Comparison of ENCODE assay signal across 10 cellular contexts in genomic region chr3:120682095-120682681, GRCh38. TPM values are rescaled to one million over a fixed set of nuclear protein-coding genes. Genes with fewer than 3 reads are reported as not detected.
A peak's percentile ranks its signal among the peaks of the same experiment; 100 is the strongest.
DNase-seq lines count a peak whose midpoint lies in the region; ATAC-seq and TF ChIP-seq lines count a peak whose summit lies in the region.
"Had no signal": no experiment of that assay in that cellular context is flagged by ENCODE, and none has a peak within 500 bp of the region (broad histone marks: within the 10 kb centered on the region; RNA-seq: fewer than 3 reads in every experiment).

TSS of gene HGD (minus strand) at chr3:120682239. CDS start at chr3:120682111, 128 bp downstream.

- H3K27ac ChIP-seq in PC-3 (ENCODE audit: low read length): peak within 1 kb of the TSS; percentile 24; the same call in 1 of the 2 replicates
- peak within 1 kb of the TSS; percentile 44 for H3K27ac ChIP-seq in iPS-20b (ENCODE audit: low read length)
- no peak within 1 kb of the TSS for H3K27ac ChIP-seq in neuronal stem cell (replicated peaks; ENCODE audit: low read length)

- H3K9me2 ChIP-seq in PC-3 (replicated peaks; ENCODE audit: low read length): no peaks in the 10 kb centered on the region

- H2BK15ac ChIP-seq in neuronal stem cell (ENCODE audit: low read length): no peak within 1 kb of the TSS

- no peak within 1 kb of the TSS for H4K8ac ChIP-seq in neuronal stem cell (ENCODE audit: low read depth, low read length)

- H3K79me2 ChIP-seq in PC-3 (ENCODE audit: low read length): no peaks in the 10 kb centered on the region

- H3K79me1 ChIP-seq in neuronal stem cell (ENCODE audit: low read depth, low read length): no peaks in the 10 kb centered on the region

- H2BK5ac ChIP-seq in neuronal stem cell (ENCODE audit: low read length): no peak within 1 kb of the TSS

- H2BK120ac ChIP-seq in neuronal stem cell (ENCODE audit: low read depth, low read length): no peak within 1 kb of the TSS

- ATAC-seq in PC-3: peak; percentile 44
- ATAC-seq: activated naive CD4-positive, alpha-beta T cell treated with anti-CD3 and anti-CD28 coated beads, Interleukin-2, amount 50 U/mL, for 72 hours; Panc1 had no signal

- no peak within 1 kb of the TSS for H2BK12ac ChIP-seq in neuronal stem cell (ENCODE audit: low read length)

- H3K23ac ChIP-seq in neuronal stem cell (ENCODE audit: low read depth, low read length, poor library complexity): no peak within 1 kb of the TSS

- H3K4me1 Mint-ChIP-seq in Calu3 (ENCODE audit: low read depth, unreplicated experiment): peaks cover 56% of the 10 kb centered on the region
- H3K4me1 Mint-ChIP-seq in activated naive CD4-positive, alpha-beta T cell treated with anti-CD3 and anti-CD28 coated beads, Interleukin-2, amount 10 ng/mL, durations not matched to agents 7 days and 5 days: peaks cover 7% of the 10 kb centered on the region

- POLR2A ChIA-PET in PC-3 (lab: Charles Lee; ENCODE audit: unreplicated experiment): no interaction called here

- WGBS in neuronal stem cell (ENCODE audit: extremely low coverage in 2 of 2, insufficient read length in 2 of 2, insufficient replicate concordance in 1 of 2), 2 donors: no CpG with 5 or more reads among the region's 5 CpGs

- peak within 1 kb of the TSS; percentile 16 for H3K4me2 ChIP-seq in PC-3 (ENCODE audit: low read length)
- H3K4me2 ChIP-seq in neuronal stem cell (ENCODE audit: insufficient read depth, low read length, poor library complexity, severe bottlenecking): no peak within 1 kb of the TSS

- H2AK5ac ChIP-seq in neuronal stem cell (ENCODE audit: low read depth, low read length): no peak within 1 kb of the TSS

- H3K4me1 ChIP-seq in PC-3 (ENCODE audit: insufficient read depth, low read length): peaks cover 26% of the 10 kb centered on the region
- peaks cover 39% of the 10 kb centered on the region; the same call in 1 of the 2 replicates for H3K4me1 ChIP-seq in iPS-20b (ENCODE audit: insufficient read depth, low read length)
- peaks cover 5 to 42% of the 10 kb centered on the region in 2 donors for H3K4me1 ChIP-seq in neuronal stem cell (ENCODE audit: control insufficient read depth in 2 of 2, insufficient read depth in 1 of 2, low read depth in 1 of 2, low read length in 2 of 2)

- H3K18ac ChIP-seq in neuronal stem cell (ENCODE audit: low read length): no peak within 1 kb of the TSS

- intact Hi-C loops in Calu3 (cut with micrococcal nuclease; ENCODE audit: unreplicated experiment) (loop anchor here (5.0 kb wide), 1 partner anchor 115 kb away; no protein-coding TSS in a partner anchor), PC-3 (cut with micrococcal nuclease) (no loop called here)

- BruUV-seq in Calu3 (replicated peaks; lab: Mats Ljungman, UMichigan) (no TSS peak), PC-3 (replicated peaks; lab: Mats Ljungman, UMichigan) (no TSS peak)

- TF ChIP-seq CTCF in Calu3 (IDR thresholded peaks at IDR 0.05; ENCODE audit: unreplicated experiment) (no peak), PC-3 (conservative IDR thresholded peaks at IDR 0.05; ENCODE audit: low read depth, low read length) (no peak), GM20000 (IDR thresholded peaks at IDR 0.05; ENCODE audit: extremely low read depth, missing control alignments) (no peak)

- H3K27me3 Mint-ChIP-seq in Calu3 (ENCODE audit: unreplicated experiment): no peaks in the 10 kb centered on the region
- H3K27me3 Mint-ChIP-seq in activated naive CD4-positive, alpha-beta T cell treated with anti-CD3 and anti-CD28 coated beads, Interleukin-2, amount 10 ng/mL, durations not matched to agents 7 days and 5 days: peaks cover 4% of the 10 kb centered on the region

- CTCF ChIA-PET in Calu3 (lab: Charles Lee): interaction anchor here (0.6 to 1.6 kb wide), 5 partner anchors 11 to 265 kb away, joined by 3 to 10 read pairs (median 3); no protein-coding TSS in a partner anchor
- CTCF ChIA-PET in PC-3 (lab: Charles Lee): no interaction called here
- CTCF ChIA-PET in activated naive CD4-positive, alpha-beta T cell treated with anti-CD3 and anti-CD28 coated beads, Interleukin-2, amount 10 ng/mL, durations not matched to agents 7 days and 5 days (lab: Charles Lee): no interaction called here

- no peaks in the 10 kb centered on the region for H3K36me3 ChIP-seq in PC-3 (ENCODE audit: low read depth, low read length)
- no peaks in the 10 kb centered on the region for H3K36me3 ChIP-seq in iPS-20b (ENCODE audit: insufficient read depth, low read depth, low read length)
- H3K36me3 ChIP-seq in neuronal stem cell (replicated peaks in 1 of 2; ENCODE audit: control insufficient read depth in 2 of 2, insufficient read depth in 2 of 2, low read length in 2 of 2): no peaks in the 10 kb centered on the region

- no peak within 1 kb of the TSS for H2AFZ ChIP-seq in PC-3 (ENCODE audit: low read length)
- peak within 1 kb of the TSS; percentile 82 for H2AFZ ChIP-seq in neuronal stem cell (ENCODE audit: low read length)

- H4K20me1 ChIP-seq in PC-3 (ENCODE audit: low read length): no peaks in the 10 kb centered on the region

- H4K91ac ChIP-seq in neuronal stem cell (ENCODE audit: low read depth, low read length, poor library complexity): no peak within 1 kb of the TSS

- H3K4me3 ChIP-seq in PC-3 (ENCODE audit: low read length) (no peak within 1 kb of the TSS), iPS-20b (ENCODE audit: low read length) (no peak within 1 kb of the TSS), neuronal stem cell (ENCODE audit: low read length in 2 of 2) (peak within 1 kb of the TSS in 1 of 2 donors; percentile 8)

- no peaks in the 10 kb centered on the region for H3K27me3 ChIP-seq in PC-3 (ENCODE audit: low read length)
- H3K27me3 ChIP-seq in iPS-20b (ENCODE audit: insufficient read depth, low read length): no peaks in the 10 kb centered on the region
- no peaks in the 10 kb centered on the region for H3K27me3 ChIP-seq in neuronal stem cell (ENCODE audit: control insufficient read depth in 3 of 3, insufficient read depth in 3 of 3, low read depth in 1 of 3, low read length in 3 of 3)

- H3K4ac ChIP-seq in neuronal stem cell (ENCODE audit: low read length): no peak within 1 kb of the TSS

- no peaks in the 10 kb centered on the region for H3K9me3 Mint-ChIP-seq in Calu3 (ENCODE audit: low read depth, unreplicated experiment)
- peaks cover 5% of the 10 kb centered on the region for H3K9me3 Mint-ChIP-seq in activated naive CD4-positive, alpha-beta T cell treated with anti-CD3 and anti-CD28 coated beads, Interleukin-2, amount 10 ng/mL, durations not matched to agents 7 days and 5 days

- H3K14ac ChIP-seq in neuronal stem cell (ENCODE audit: low read length): no peak within 1 kb of the TSS

- H3K9me3 ChIP-seq in PC-3 (ENCODE audit: low read length) (no peaks in the 10 kb centered on the region), iPS-20b (ENCODE audit: insufficient read depth, low read depth, low read length) (no peaks in the 10 kb centered on the region), neuronal stem cell (replicated peaks in 1 of 2; ENCODE audit: control insufficient read depth in 2 of 2, insufficient read depth in 1 of 2, low read depth in 1 of 2, low read length in 2 of 2) (peaks cover 0 to 5% of the 10 kb centered on the region in 2 donors)

- H3K9ac ChIP-seq in PC-3 (ENCODE audit: low read length): no peak within 1 kb of the TSS
- peak within 1 kb of the TSS; percentile 52; the same call in 1 of the 2 replicates for H3K9ac ChIP-seq in iPS-20b (ENCODE audit: low read depth, low read length)
- H3K9ac ChIP-seq in neuronal stem cell (ENCODE audit: low read depth, low read length, poor library complexity): no peak within 1 kb of the TSS

- DNase-seq in Calu3: peak; percentile 52
- peak; percentile 51 for DNase-seq in PC-3
- no peak for DNase-seq in neuronal stem cell (ENCODE audit: low spot score)
- DNase-seq in activated naive CD4-positive, alpha-beta T cell treated with anti-CD3 and anti-CD28 coated beads, Interleukin-2, amount 10 ng/mL, durations not matched to agents 7 days and 5 days: no peak
- DNase-seq in HUDEP-2 (lab: John Stamatoyannopoulos, UW; ENCODE audit: unreplicated experiment in 76 of 76): no peak
- DNase-seq in activated T-cell treated with anti-CD3 and anti-CD28 coated beads, Interleukin-2, amount 50 U/mL, for 48 hours: no peak
- DNase-seq in GM20000 (ENCODE audit: low spot score): no peak

- peak within 1 kb of the TSS; percentile 86 for H3K27ac Mint-ChIP-seq in Calu3 (ENCODE audit: unreplicated experiment)
- H3K27ac Mint-ChIP-seq in activated naive CD4-positive, alpha-beta T cell treated with anti-CD3 and anti-CD28 coated beads, Interleukin-2, amount 10 ng/mL, durations not matched to agents 7 days and 5 days: no peak within 1 kb of the TSS
- H3K27ac Mint-ChIP-seq: activated naive CD4-positive, alpha-beta T cell treated with anti-CD3 and anti-CD28 coated beads, Interleukin-2, amount 50 U/mL, for 72 hours had no signal

- H3K4me3 Mint-ChIP-seq in Calu3 (ENCODE audit: low read depth, unreplicated experiment): peak within 1 kb of the TSS; percentile 66
- no peak within 1 kb of the TSS for H3K4me3 Mint-ChIP-seq in activated naive CD4-positive, alpha-beta T cell treated with anti-CD3 and anti-CD28 coated beads, Interleukin-2, amount 10 ng/mL, durations not matched to agents 7 days and 5 days

- peaks cover 35% of the 10 kb centered on the region for H3K36me3 Mint-ChIP-seq in Calu3 (ENCODE audit: insufficient read depth, unreplicated experiment)
- peaks cover 3% of the 10 kb centered on the region for H3K36me3 Mint-ChIP-seq in activated naive CD4-positive, alpha-beta T cell treated with anti-CD3 and anti-CD28 coated beads, Interleukin-2, amount 10 ng/mL, durations not matched to agents 7 days and 5 days

- no peaks in the 10 kb centered on the region for H3F3A ChIP-seq in PC-3 (ENCODE audit: low read length, unreplicated experiment)

RNA-seq across cellular contexts. Expression of gene HGD, which starts in this region (rescaled TPM):
- total RNA-seq in Calu3 (2022) (23.0 and 29.5 TPM in 2 replicates), PC-3 (2014; rRNA removed) (0.11 and 1.4 TPM in 2 replicates)
- polyA plus RNA-seq in neuronal stem cell (2013, experiment 1 of 2): 0.07 TPM
- polyA plus RNA-seq in neuronal stem cell (2013, experiment 2 of 2): 0.03 TPM

Comparison
In these comparisons a context has a peak if more than half of its experiments do, and no peak if none do; other contexts are left out.
1. DNase-seq: peak in Calu3 (single experiment) and PC-3 (single experiment); none in neuronal stem cell (single experiment), activated naive CD4-positive, alpha-beta T cell treated with anti-CD3 and anti-CD28 coated beads, Interleukin-2, amount 10 ng/mL, durations not matched to agents 7 days and 5 days (single experiment), HUDEP-2 (0 of 76), activated T-cell treated with anti-CD3 and anti-CD28 coated beads, Interleukin-2, amount 50 U/mL, for 48 hours (0 of 2) and GM20000 (single experiment).